18 cellular contexts compared by ENCODE assay signal in genomic region chr3:156563900-156564682, GRCh38.
"Had no signal": no experiment of that assay in that cellular context is flagged by ENCODE, and none has a peak within 500 bp of the region (broad histone marks: within the 10 kb centered on the region; RNA-seq: fewer than 3 reads in every experiment).

No MANE protein-coding gene starts in this region.

- H3K36me3 ChIP-seq: breast epithelium, esophagus squamous epithelium, heart right ventricle, neural progenitor cell, ovary, stomach, uterus had no signal

- H3K4me1 ChIP-seq: breast epithelium, esophagus squamous epithelium, stomach, uterus had no signal

- H3K9ac ChIP-seq: neural progenitor cell had no signal

- DNase-seq: activated CD4-positive, alpha-beta memory T cell treated with anti-CD3 and anti-CD28 coated beads for 36 hours; activated gamma-delta T cell; activated naive CD8-positive, alpha-beta T cell treated with anti-CD3 and anti-CD28 coated beads, Interleukin-2, amount 10 ng/mL, durations not matched to agents 7 days and 5 days; activated T-cell treated with anti-CD3 and anti-CD28 coated beads, Interleukin-2, amount 50 U/mL, for 48 hours; aorta; esophagus squamous epithelium; foreskin fibroblast; heart right ventricle; kidney; left ventricle myocardium superior; ovary; stimulated activated CD4-positive, alpha-beta T cell treated with anti-CD3 and anti-CD28 coated beads, Interleukin-15, amount 100 ng/mL, for 24 hours; stimulated activated CD4-positive, alpha-beta T cell treated with anti-CD3 and anti-CD28 coated beads, Interleukin-4, amount 100 ng/mL, for 4 hours; stomach; T-helper 9 cell; uterus had no signal

- H3K4me3 ChIP-seq: breast epithelium, esophagus squamous epithelium, heart right ventricle, neural progenitor cell, ovary, stomach, uterus had no signal

- H3K9me3 ChIP-seq: breast epithelium, esophagus squamous epithelium, heart right ventricle, ovary, stomach, uterus had no signal

- H3K27ac ChIP-seq: breast epithelium, esophagus squamous epithelium, heart right ventricle, neural progenitor cell, ovary, stomach, uterus had no signal

- H3K4me2 ChIP-seq: neural progenitor cell had no signal

- ATAC-seq: heart right ventricle, left ventricle myocardium superior had no signal

- H3K27me3 ChIP-seq: breast epithelium, esophagus squamous epithelium, heart right ventricle, neural progenitor cell, ovary, stomach, uterus had no signal
